Comparison of ENCODE assay signal across 1 cellular context in the genomic region with DNA sequence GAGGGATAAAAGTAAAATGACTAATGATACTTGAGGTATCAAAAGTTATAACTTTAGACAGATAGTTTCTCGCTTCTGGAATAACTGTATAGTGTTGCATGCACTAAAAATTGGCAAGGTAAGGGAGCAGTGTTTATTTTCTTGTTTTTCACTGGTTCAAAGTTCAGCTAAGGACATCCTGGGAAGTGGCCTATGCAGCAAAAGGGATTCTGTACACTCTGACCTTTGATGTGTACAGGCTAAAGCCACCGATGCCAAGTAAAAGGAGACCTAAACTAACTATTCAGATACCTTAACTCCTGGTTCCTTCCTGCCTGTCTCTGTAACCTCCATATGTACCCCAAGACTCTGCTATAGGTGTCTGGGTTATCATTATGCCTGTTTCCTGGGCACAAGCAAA.
TF ChIP-seq lines count a peak whose summit lies in the region.

No MANE protein-coding gene starts in this region.

TF ChIP-seq in GM23338, 12 proteins besides CTCF, POLR2A, EP300 and RAD21 (continued from another document):
- TF ChIP-seq, protein P1, sequence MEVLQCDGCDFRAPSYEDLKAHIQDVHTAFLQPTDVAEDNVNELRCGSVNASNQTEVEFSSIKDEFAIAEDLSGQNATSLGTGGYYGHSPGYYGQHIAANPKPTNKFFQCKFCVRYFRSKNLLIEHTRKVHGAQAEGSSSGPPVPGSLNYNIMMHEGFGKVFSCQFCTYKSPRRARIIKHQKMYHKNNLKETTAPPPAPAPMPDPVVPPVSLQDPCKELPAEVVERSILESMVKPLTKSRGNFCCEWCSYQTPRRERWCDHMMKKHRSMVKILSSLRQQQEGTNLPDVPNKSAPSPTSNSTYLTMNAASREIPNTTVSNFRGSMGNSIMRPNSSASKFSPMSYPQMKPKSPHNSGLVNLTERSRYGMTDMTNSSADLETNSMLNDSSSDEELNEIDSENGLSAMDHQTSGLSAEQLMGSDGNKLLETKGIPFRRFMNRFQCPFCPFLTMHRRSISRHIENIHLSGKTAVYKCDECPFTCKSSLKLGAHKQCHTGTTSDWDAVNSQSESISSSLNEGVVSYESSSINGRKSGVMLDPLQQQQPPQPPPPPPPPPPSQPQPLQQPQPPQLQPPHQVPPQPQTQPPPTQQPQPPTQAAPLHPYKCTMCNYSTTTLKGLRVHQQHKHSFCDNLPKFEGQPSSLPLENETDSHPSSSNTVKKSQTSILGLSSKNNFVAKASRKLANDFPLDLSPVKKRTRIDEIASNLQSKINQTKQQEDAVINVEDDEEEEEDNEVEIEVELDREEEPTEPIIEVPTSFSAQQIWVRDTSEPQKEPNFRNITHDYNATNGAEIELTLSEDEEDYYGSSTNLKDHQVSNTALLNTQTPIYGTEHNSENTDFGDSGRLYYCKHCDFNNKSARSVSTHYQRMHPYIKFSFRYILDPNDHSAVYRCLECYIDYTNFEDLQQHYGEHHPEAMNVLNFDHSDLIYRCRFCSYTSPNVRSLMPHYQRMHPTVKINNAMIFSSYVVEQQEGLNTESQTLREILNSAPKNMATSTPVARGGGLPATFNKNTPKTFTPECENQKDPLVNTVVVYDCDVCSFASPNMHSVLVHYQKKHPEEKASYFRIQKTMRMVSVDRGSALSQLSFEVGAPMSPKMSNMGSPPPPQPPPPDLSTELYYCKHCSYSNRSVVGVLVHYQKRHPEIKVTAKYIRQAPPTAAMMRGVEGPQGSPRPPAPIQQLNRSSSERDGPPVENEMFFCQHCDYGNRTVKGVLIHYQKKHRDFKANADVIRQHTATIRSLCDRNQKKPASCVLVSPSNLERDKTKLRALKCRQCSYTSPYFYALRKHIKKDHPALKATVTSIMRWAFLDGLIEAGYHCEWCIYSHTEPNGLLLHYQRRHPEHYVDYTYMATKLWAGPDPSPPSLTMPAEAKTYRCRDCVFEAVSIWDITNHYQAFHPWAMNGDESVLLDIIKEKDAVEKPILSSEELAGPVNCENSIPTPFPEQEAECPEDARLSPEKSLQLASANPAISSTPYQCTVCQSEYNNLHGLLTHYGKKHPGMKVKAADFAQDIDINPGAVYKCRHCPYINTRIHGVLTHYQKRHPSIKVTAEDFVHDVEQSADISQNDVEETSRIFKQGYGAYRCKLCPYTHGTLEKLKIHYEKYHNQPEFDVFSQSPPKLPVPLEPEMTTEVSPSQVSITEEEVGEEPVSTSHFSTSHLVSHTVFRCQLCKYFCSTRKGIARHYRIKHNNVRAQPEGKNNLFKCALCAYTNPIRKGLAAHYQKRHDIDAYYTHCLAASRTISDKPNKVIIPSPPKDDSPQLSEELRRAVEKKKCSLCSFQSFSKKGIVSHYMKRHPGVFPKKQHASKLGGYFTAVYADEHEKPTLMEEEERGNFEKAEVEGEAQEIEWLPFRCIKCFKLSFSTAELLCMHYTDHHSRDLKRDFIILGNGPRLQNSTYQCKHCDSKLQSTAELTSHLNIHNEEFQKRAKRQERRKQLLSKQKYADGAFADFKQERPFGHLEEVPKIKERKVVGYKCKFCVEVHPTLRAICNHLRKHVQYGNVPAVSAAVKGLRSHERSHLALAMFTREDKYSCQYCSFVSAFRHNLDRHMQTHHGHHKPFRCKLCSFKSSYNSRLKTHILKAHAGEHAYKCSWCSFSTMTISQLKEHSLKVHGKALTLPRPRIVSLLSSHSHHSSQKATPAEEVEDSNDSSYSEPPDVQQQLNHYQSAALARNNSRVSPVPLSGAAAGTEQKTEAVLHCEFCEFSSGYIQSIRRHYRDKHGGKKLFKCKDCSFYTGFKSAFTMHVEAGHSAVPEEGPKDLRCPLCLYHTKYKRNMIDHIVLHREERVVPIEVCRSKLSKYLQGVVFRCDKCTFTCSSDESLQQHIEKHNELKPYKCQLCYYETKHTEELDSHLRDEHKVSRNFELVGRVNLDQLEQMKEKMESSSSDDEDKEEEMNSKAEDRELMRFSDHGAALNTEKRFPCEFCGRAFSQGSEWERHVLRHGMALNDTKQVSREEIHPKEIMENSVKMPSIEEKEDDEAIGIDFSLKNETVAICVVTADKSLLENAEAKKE (CRISPR knock-in tag; IDR thresholded peaks at IDR 0.05) = no peak
- TF ChIP-seq ZNF114 (CRISPR knock-in tag; IDR thresholded peaks at IDR 0.05) (no peak), CREB1 (CRISPR knock-in tag; IDR thresholded peaks at IDR 0.05; ENCODE audit: low read depth) (no peak), REST (IDR thresholded peaks at IDR 0.05; ENCODE audit: unreplicated experiment) (no peak), NANOG (IDR thresholded peaks at IDR 0.05; ENCODE audit: borderline replicate concordance) (no peak), ETS1 (IDR thresholded peaks at IDR 0.05) (no peak)
